8 cellular contexts compared by ENCODE assay signal in the genomic region with DNA sequence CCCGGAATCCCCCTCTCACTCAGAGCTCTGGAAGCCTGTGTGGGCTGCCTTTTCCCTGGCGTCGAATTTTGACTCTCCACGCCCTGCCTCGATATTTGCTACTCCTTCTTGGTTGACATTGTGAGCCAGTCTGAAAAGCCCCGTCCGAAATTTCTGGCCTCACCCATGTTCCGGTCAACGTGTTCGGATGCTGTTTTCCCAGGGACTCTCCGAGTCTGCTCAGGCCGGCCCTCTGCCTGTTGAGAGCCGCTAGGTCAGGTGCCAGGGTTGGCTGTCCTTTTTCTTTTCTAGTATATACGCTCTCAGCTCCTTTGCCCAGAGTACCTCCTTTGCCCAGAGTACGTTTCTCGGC. TPM values are rescaled to one million over a fixed set of nuclear protein-coding genes. Genes with fewer than 3 reads are reported as not detected.
DNase-seq lines count a peak whose midpoint lies in the region; ATAC-seq, FAIRE-seq and TF ChIP-seq lines count a peak whose summit lies in the region.

No MANE protein-coding gene starts in this region.

- DNase-seq in 8988T (peak; percentile 63), SK-MEL-5 (ENCODE audit: low read depth, low spot score) (peak; percentile 65), endodermal cell (peak; percentile 86), medulla oblongata (ENCODE audit: extremely low spot score) (peak; percentile 61), tibial artery (peak; percentile 70 to 83)

- peak overlapping the region; percentile 5 for H3K9ac ChIP-seq in endodermal cell (ENCODE audit: extremely low read depth, low read length, poor library complexity, severe bottlenecking)

- no peak overlapping the region for H3K27ac Mint-ChIP-seq in endodermal cell

- H3K36me3 Mint-ChIP-seq in endodermal cell (ENCODE audit: low read depth), result no peaks in the 10 kb centered on the region

- peaks cover 48% of the 10 kb centered on the region for H3K27me3 ChIP-seq in endodermal cell (ENCODE audit: control insufficient read depth, insufficient read depth, low read length, poor library complexity, severe bottlenecking)
- H3K27me3 ChIP-seq in tibial artery, result no peaks in the 10 kb centered on the region

- peak; percentile 39 for FAIRE-seq in G401.6 (lab: Jason Lieb, UNC)

- intact Hi-C loops in tibial artery (cut with DNase I; ENCODE audit: low total_unique reads), result loop anchor here (5.0 to 10.0 kb wide), 2 partner anchors 79 to 377 kb away; a partner anchor contains a TSS

- H3K4me3 Mint-ChIP-seq in endodermal cell, result peak overlapping the region; percentile 68

- ATAC-seq in HG03354 (IDR thresholded peaks at IDR 0.05; ENCODE audit: poor library complexity, severe bottlenecking, unreplicated experiment), result peak; percentile 32
- no peak for ATAC-seq in GM18511 (IDR thresholded peaks at IDR 0.05; ENCODE audit: unreplicated experiment)

- 0 to 1% methylated on average over 16 of the region's 16 CpGs for WGBS in endodermal cell (ENCODE audit: insufficient coverage in 1 of 2, insufficient read length in 1 of 2), 2 experiments

- H3K9me3 Mint-ChIP-seq in endodermal cell, result no peaks in the 10 kb centered on the region

- in situ Hi-C loops in SK-MEL-5 (cut with HindIII; ENCODE audit: low pct_unique_long_range_greater_than_20kb, low sequenced_read_pairs), result no loop called here

- H3K9me3 ChIP-seq in endodermal cell (ENCODE audit: control insufficient read depth, low read length), result no peaks in the 10 kb centered on the region
- no peaks in the 10 kb centered on the region for H3K9me3 ChIP-seq in tibial artery

- TF ChIP-seq CTCF in endodermal cell (conservative IDR thresholded peaks at IDR 0.05) (peak; percentile 75), tibial artery (IDR thresholded peaks at IDR 0.05) (peak; percentile 36 to 58)

- H3K27ac ChIP-seq in endodermal cell (ENCODE audit: low read depth, low read length), result no peak overlapping the region
- peak overlapping the region; percentile 95 to 98 for H3K27ac ChIP-seq in tibial artery

- H3K4me1 ChIP-seq in endodermal cell (ENCODE audit: control insufficient read depth, insufficient read depth, low read length), result no peaks in the 10 kb centered on the region
- peaks cover 0 to 16% (median 2%) of the 10 kb centered on the region in 4 donors for H3K4me1 ChIP-seq in tibial artery

- peak overlapping the region; percentile 85 for H3K4me3 ChIP-seq in endodermal cell (ENCODE audit: low read length)
- peak overlapping the region; percentile 81 to 88 for H3K4me3 ChIP-seq in tibial artery

- H3K36me3 ChIP-seq in endodermal cell (ENCODE audit: control insufficient read depth, insufficient read depth, low read length) (no peaks in the 10 kb centered on the region), tibial artery (no peaks in the 10 kb centered on the region)

- peaks cover 83% of the 10 kb centered on the region for H3K27me3 Mint-ChIP-seq in endodermal cell (ENCODE audit: insufficient read depth)

- peaks cover 7% of the 10 kb centered on the region for H3K4me1 Mint-ChIP-seq in endodermal cell

RNA-seq across cellular contexts. Expression of a gene that starts 6.8 kb away (rescaled TPM):
- total RNA-seq in SK-MEL-5 (2014; rRNA removed; shearing (Covaris generic)), result 3.5 and 4.2 TPM in 2 replicates
- polyA plus RNA-seq in SK-MEL-5 (2015; cell fraction: cytosol; rRNA removed), result 2.0 and 2.8 TPM in 2 replicates
- polyA plus RNA-seq in SK-MEL-5 (2015; cell fraction: nucleus; rRNA removed), result 5.0 and 5.4 TPM in 2 replicates
- 10 to 100 TPM in 1 of 2 donors, 1 to 10 TPM in 1; 7.1 to 11.5 TPM for total RNA-seq in endodermal cell
- 3.2 TPM for polyA plus RNA-seq in endodermal cell (2013, experiment 1 of 2)
- 4.0 TPM for polyA plus RNA-seq in endodermal cell (2013, experiment 2 of 2)
